9 cellular contexts compared by ENCODE assay signal in genomic region chr1:27601321-27601770, GRCh38. TPM values are rescaled to one million over a fixed set of nuclear protein-coding genes. Genes with fewer than 3 reads are reported as not detected.
DNase-seq lines count a peak whose midpoint lies in the region; ATAC-seq, FAIRE-seq and TF ChIP-seq lines count a peak whose summit lies in the region.
"Had no signal": no experiment of that assay in that cellular context is flagged by ENCODE, and none has a peak within 500 bp of the region (broad histone marks: within the 10 kb centered on the region; RNA-seq: fewer than 3 reads in every experiment).

No MANE protein-coding gene starts in this region.

- TF ChIP-seq CTCF in GM12878 (IDR thresholded peaks at IDR 0.05 in 2 of 3, conservative IDR thresholded peaks at IDR 0.05 in 1 of 3; ENCODE audit: control insufficient read depth in 2 of 3, extremely low read depth in 1 of 3, insufficient read depth in 1 of 3, low read depth in 3 of 3, low read length in 3 of 3), result no peak
- TF ChIP-seq CTCF in liver (IDR thresholded peaks at IDR 0.05; ENCODE audit: low read depth, low read length, missing input control), result no peak
- TF ChIP-seq CTCF in thoracic aorta (IDR thresholded peaks at IDR 0.05), result no peak

- H3K27me3 Mint-ChIP-seq in activated CD4-positive, alpha-beta T cell treated with anti-CD3 and anti-CD28 coated beads, Interleukin-2, amount 10 ng/mL, durations not matched to agents 7 days and 5 days, result peaks cover 5% of the 10 kb centered on the region

- BruUV-seq in GM12878 (replicated peaks; lab: Mats Ljungman, UMichigan), result TSS peak; percentile 29

- H3K79me2 ChIP-seq in GM12878 (ENCODE audit: control insufficient read depth, insufficient read depth, low read length), result peaks cover 1% of the 10 kb centered on the region

- no peak for FAIRE-seq in GM12878 (lab: Jason Lieb, UNC)

- 0 out of 2 replicates have a peak, but pooled peaks cover 3% of the 10 kb centered on the region for H4K20me1 ChIP-seq in GM12878 (ENCODE audit: control insufficient read depth, insufficient read depth)

- SMC1A ChIA-PET in GM12878 (lab: Charles Lee; ENCODE audit: uncharacterized antibody, unreplicated experiment), result interaction anchor here (0.9 to 4.0 kb wide), 22 partner anchors 8 to 304 kb away, joined by 3 to 42 read pairs (median 4); partner anchors contain the start of gene IFI6

- H3K4me1 ChIP-seq in GM12878 (ENCODE audit: control insufficient read depth, insufficient read depth, low read length) (peaks cover 47% of the 10 kb centered on the region), liver (ENCODE audit: control insufficient read depth in 4 of 4, insufficient read depth in 4 of 4, low read length in 3 of 4) (peaks cover 12 to 56% (median 22%) of the 10 kb centered on the region in 4 donors), thoracic aorta (ENCODE audit: control insufficient read depth in 1 of 2, low read depth in 2 of 2) (peaks cover 45 to 70% of the 10 kb centered on the region in 2 donors)

- peak overlapping the region; percentile 44; the same call in 1 of the 2 replicates for H3K4me2 ChIP-seq in GM12878 (ENCODE audit: control insufficient read depth, insufficient read depth)

- H3K4me3 Mint-ChIP-seq in activated CD4-positive, alpha-beta T cell treated with anti-CD3 and anti-CD28 coated beads, Interleukin-2, amount 10 ng/mL, durations not matched to agents 7 days and 5 days, result peak overlapping the region; percentile 15

- intact Hi-C loops in GM12878 (cut with micrococcal nuclease; ENCODE audit: unreplicated experiment), result loop anchor here (10.0 kb wide), 1 partner anchor 117 kb away; no protein-coding TSS in a partner anchor

- H3K27ac ChIP-seq in GM12878 (ENCODE audit: control insufficient read depth, insufficient read depth) (no peak overlapping the region), liver (ENCODE audit: low read depth in 1 of 2, low read length in 2 of 2) (peak overlapping the region; percentile 92 to 94), thoracic aorta (peak overlapping the region; percentile 63 to 93)

- H3K27me3 ChIP-seq in GM12878 (replicated peaks in 1 of 2; ENCODE audit: control insufficient read depth in 2 of 2, insufficient read depth in 2 of 2, low read length in 1 of 2) (no peaks in the 10 kb centered on the region), liver (ENCODE audit: control insufficient read depth in 4 of 4, insufficient read depth in 4 of 4, low read length in 3 of 4) (no peaks in the 10 kb centered on the region), thoracic aorta (replicated peaks; ENCODE audit: insufficient read depth) (no peaks in the 10 kb centered on the region)

- DNase-seq in activated CD4-positive, alpha-beta T cell treated with anti-CD3 and anti-CD28 coated beads, Interleukin-2, amount 10 ng/mL, durations not matched to agents 7 days and 5 days, result no peak
- DNase-seq in activated CD4-positive, alpha-beta T cell treated with anti-CD3 and anti-CD28 coated beads for 1 hour, result no peak
- DNase-seq in GM12878 (ENCODE audit: low read depth, low spot score), result no peak
- DNase-seq in thoracic aorta (ENCODE audit: low spot score), result no peak
- DNase-seq in SKM-1 (lab: John Stamatoyannopoulos, UW; ENCODE audit: unreplicated experiment), result no peak
- DNase-seq in NCI-H69 (lab: John Stamatoyannopoulos, UW), result no peak
- DNase-seq: DMS79 had no signal

- POLR2A ChIA-PET in activated CD4-positive, alpha-beta T cell treated with anti-CD3 and anti-CD28 coated beads, Interleukin-2, amount 10 ng/mL, durations not matched to agents 7 days and 5 days (lab: Charles Lee), result no interaction called here
- POLR2A ChIA-PET in GM12878 (lab: Charles Lee), result interaction anchor here (0.5 to 1.6 kb wide), 10 partner anchors 10 to 669 kb away, joined by 3 to 7 read pairs (median 3); no protein-coding TSS in a partner anchor

- H3K4me3 ChIP-seq in GM12878 (peak overlapping the region; percentile 71; the same call in 1 of the 2 replicates), liver (ENCODE audit: low read depth in 1 of 3, low read length in 3 of 3) (peak overlapping the region in 1 of 3 donors; percentile 91), thoracic aorta (peak overlapping the region; percentile 87)

- CTCF ChIA-PET in activated CD4-positive, alpha-beta T cell treated with anti-CD3 and anti-CD28 coated beads, Interleukin-2, amount 10 ng/mL, durations not matched to agents 7 days and 5 days (lab: Charles Lee), result interaction anchor here (1.0 to 2.7 kb wide), 11 partner anchors 10 to 210 kb away, joined by 3 to 11 read pairs (median 4); no protein-coding TSS in a partner anchor
- CTCF ChIA-PET in GM12878 (lab: Yijun Ruan, JAX), result interaction anchor here (0.8 to 10.4 kb wide), 25 partner anchors 8 to 307 kb away, joined by 3 to 155 read pairs (median 4); no protein-coding TSS in a partner anchor

- peak overlapping the region; percentile 53; the same call in 1 of the 2 replicates for H3K9ac ChIP-seq in GM12878 (ENCODE audit: control insufficient read depth, insufficient read depth, low read length)
- H3K9ac ChIP-seq in liver (ENCODE audit: low read depth in 1 of 2, low read length in 2 of 2), result peak overlapping the region; percentile 10 to 16

- RAD21 ChIA-PET in GM12878 (lab: Charles Lee; ENCODE audit: unreplicated experiment), result interaction anchor here (0.8 to 11.0 kb wide), 18 partner anchors 23 to 489 kb away, joined by 3 to 181 read pairs (median 5); partner anchors contain the start of genes FAM76A and STX12

- TF ChIP-seq RAD21 in GM12878 (IDR thresholded peaks at IDR 0.05; ENCODE audit: insufficient read depth, low read depth, low read length) (no peak), liver (IDR thresholded peaks at IDR 0.05) (no peak)

- no peaks in the 10 kb centered on the region for H3K36me3 Mint-ChIP-seq in activated CD4-positive, alpha-beta T cell treated with anti-CD3 and anti-CD28 coated beads, Interleukin-2, amount 10 ng/mL, durations not matched to agents 7 days and 5 days (ENCODE audit: low read depth)

- TF ChIP-seq POLR2A in GM12878 (IDR thresholded peaks at IDR 0.05; ENCODE audit: low read depth, low read length), result no peak

- H3K36me3 ChIP-seq in GM12878 (ENCODE audit: control insufficient read depth in 2 of 2, insufficient read depth in 2 of 2, low read length in 1 of 2) (no peaks in the 10 kb centered on the region; a peak in 2 of 4 replicates), liver (ENCODE audit: control insufficient read depth in 4 of 4, insufficient read depth in 3 of 4, low read depth in 1 of 4, low read length in 3 of 4) (peaks cover 0 to 2% (median 0%) of the 10 kb centered on the region in 4 donors), thoracic aorta (no peaks in the 10 kb centered on the region)

- H3K27ac Mint-ChIP-seq in activated CD4-positive, alpha-beta T cell treated with anti-CD3 and anti-CD28 coated beads, Interleukin-2, amount 10 ng/mL, durations not matched to agents 7 days and 5 days, result peak overlapping the region; percentile 11

- peaks cover 41% of the 10 kb centered on the region for H3K4me1 Mint-ChIP-seq in activated CD4-positive, alpha-beta T cell treated with anti-CD3 and anti-CD28 coated beads, Interleukin-2, amount 10 ng/mL, durations not matched to agents 7 days and 5 days

- TF ChIP-seq EP300 in GM12878 (IDR thresholded peaks at IDR 0.05; ENCODE audit: borderline replicate concordance in 1 of 2, control insufficient read depth in 1 of 2, low read depth in 2 of 2, low read length in 2 of 2), result no peak

- no peaks in the 10 kb centered on the region for H3K9me3 Mint-ChIP-seq in activated CD4-positive, alpha-beta T cell treated with anti-CD3 and anti-CD28 coated beads, Interleukin-2, amount 10 ng/mL, durations not matched to agents 7 days and 5 days

- in situ Hi-C loops in GM12878 (cut with MboI), result no loop called here

- no peak overlapping the region for H2AFZ ChIP-seq in GM12878 (ENCODE audit: control insufficient read depth, low read depth, low read length)

- ATAC-seq in GM12878, result no peak
- no peak for ATAC-seq in thoracic aorta (ENCODE audit: insufficient number of reproducible peaks, low FRiP score, low read depth)
- ATAC-seq in HG02870 (IDR thresholded peaks at IDR 0.05; ENCODE audit: unreplicated experiment), result no peak

- no peaks in the 10 kb centered on the region for H3K9me3 ChIP-seq in GM12878 (replicated peaks; ENCODE audit: control insufficient read depth, insufficient read depth, low read length)
- H3K9me3 ChIP-seq in liver (ENCODE audit: control insufficient read depth in 4 of 4, low read length in 3 of 4), result no peaks in the 10 kb centered on the region
- no peaks in the 10 kb centered on the region for H3K9me3 ChIP-seq in thoracic aorta

RNA-seq across cellular contexts. Expression of gene AHDC1, which starts 2.6 kb away (rescaled TPM):
- total RNA-seq in activated CD4-positive, alpha-beta T cell treated with anti-CD3 and anti-CD28 coated beads, Interleukin-2, amount 10 ng/mL, durations not matched to agents 7 days and 5 days, result 10 to 100 TPM; 15.3 to 19.3 TPM
- 19.7 and 22.3 TPM in 2 replicates for total RNA-seq in GM12878 (2013; cell fraction: nucleolus; rRNA removed)
- 1.1 and 2.0 TPM in 2 replicates for total RNA-seq in GM12878 (2014; rRNA removed)
- total RNA-seq in GM12878 (2014; rRNA removed; fragmentation: Illumina TruSeq; extraction: Trizol), result 0.85 and 1.1 TPM in 2 replicates
- 10.6 and 13.0 TPM in 2 replicates for total RNA-seq in GM12878 (2021)
- polyA plus RNA-seq in GM12878 (2011; ENCODE audit: low read depth), result 2.3 TPM
- polyA plus RNA-seq in GM12878 (2011; rRNA removed), result 1.1 and 1.2 TPM in 2 replicates
- polyA plus RNA-seq in GM12878 (2011; cell fraction: cytosol; rRNA removed), result 1.3 and 1.6 TPM in 2 replicates
- 7.1 and 10.9 TPM in 2 replicates for polyA plus RNA-seq in GM12878 (2011; cell fraction: nucleus; rRNA removed)
- 4.1 and 6.0 TPM in 2 replicates for polyA plus RNA-seq in GM12878 (2012)
- polyA plus RNA-seq in GM12878 (2014; fragmentation: Illumina TruSeq; extraction: Trizol), result 1.3 and 1.9 TPM in 2 replicates
- under 1 TPM; 0.21 to 0.26 TPM for polyA plus RNA-seq in GM12878 (2014; fragmentation: Nextera tagmentation; extraction: Ambion mirVana)
- polyA plus RNA-seq in GM12878 (2014; rRNA removed), result 5.3 and 7.4 TPM in 2 replicates
- polyA plus RNA-seq in GM12878 (2016; fragmentation: Nextera tagmentation; extraction: Ambion mirVana), result 1 to 10 TPM; 1.4 to 2.0 TPM
- polyA minus RNA-seq in GM12878 (2011; rRNA and poly(A)+ RNA removed), result 2.3 and 2.4 TPM in 2 replicates
- polyA minus RNA-seq in GM12878 (2011; cell fraction: cytosol; rRNA and poly(A)+ RNA removed), result 2.8 and 4.8 TPM in 2 replicates
- polyA minus RNA-seq in GM12878 (2011; cell fraction: nucleus; rRNA and poly(A)+ RNA removed), result 3.5 and 4.5 TPM in 2 replicates
- total RNA-seq in liver, result 1 to 10 TPM; 4.7 to 6.3 TPM
- 1 to 10 TPM; 2.4 to 6.5 TPM for polyA plus RNA-seq in liver
- 10 to 100 TPM; 38.3 to 55.4 TPM for total RNA-seq in thoracic aorta

RNA-seq across cellular contexts. Expression of gene FGR, which starts 33.6 kb away (rescaled TPM):
- not detected for total RNA-seq in activated CD4-positive, alpha-beta T cell treated with anti-CD3 and anti-CD28 coated beads, Interleukin-2, amount 10 ng/mL, durations not matched to agents 7 days and 5 days
- total RNA-seq in GM12878 (2013; cell fraction: nucleolus; rRNA removed), result 199 and 205 TPM in 2 replicates
- 97.3 and 105 TPM in 2 replicates for total RNA-seq in GM12878 (2014; rRNA removed)
- total RNA-seq in GM12878 (2014; rRNA removed; fragmentation: Illumina TruSeq; extraction: Trizol), result 53.3 and 54.3 TPM in 2 replicates
- total RNA-seq in GM12878 (2021), result 80.2 and 83.8 TPM in 2 replicates
- 34.5 TPM for polyA plus RNA-seq in GM12878 (2011; ENCODE audit: low read depth)
- polyA plus RNA-seq in GM12878 (2011; rRNA removed), result 129 and 193 TPM in 2 replicates
- 212 and 255 TPM in 2 replicates for polyA plus RNA-seq in GM12878 (2011; cell fraction: cytosol; rRNA removed)
- polyA plus RNA-seq in GM12878 (2011; cell fraction: nucleus; rRNA removed), result 826 and 1,005 TPM in 2 replicates
- polyA plus RNA-seq in GM12878 (2012), result 59.3 and 73.9 TPM in 2 replicates
- 59.5 and 80.8 TPM in 2 replicates for polyA plus RNA-seq in GM12878 (2014; fragmentation: Illumina TruSeq; extraction: Trizol)
- 10 to 100 TPM; 10.9 to 13.1 TPM for polyA plus RNA-seq in GM12878 (2014; fragmentation: Nextera tagmentation; extraction: Ambion mirVana)
- 108 and 127 TPM in 2 replicates for polyA plus RNA-seq in GM12878 (2014; rRNA removed)
- polyA plus RNA-seq in GM12878 (2016; fragmentation: Nextera tagmentation; extraction: Ambion mirVana), result 10 to 100 TPM; 60.1 to 68.6 TPM
- 91.0 and 144 TPM in 2 replicates for polyA minus RNA-seq in GM12878 (2011; rRNA and poly(A)+ RNA removed)
- 35.3 and 38.5 TPM in 2 replicates for polyA minus RNA-seq in GM12878 (2011; cell fraction: cytosol; rRNA and poly(A)+ RNA removed)
- polyA minus RNA-seq in GM12878 (2011; cell fraction: nucleus; rRNA and poly(A)+ RNA removed), result 102 and 127 TPM in 2 replicates
- 10 to 100 TPM in 1 of 2 donors, 1 to 10 TPM in 1; 7.8 to 20.2 TPM for total RNA-seq in liver
- polyA plus RNA-seq in liver, result 1 to 10 TPM; 2.8 to 4.6 TPM
- total RNA-seq in thoracic aorta, result 10 to 100 TPM; 17.0 to 21.5 TPM

Comparison
In these comparisons a context has a peak if more than half of its experiments do, and no peak if none do; other contexts are left out.
1. RNA of gene FGR, which starts 33.6 kb away (total RNA-seq): 53.3 to 205 TPM in GM12878, 17.0 to 21.5 TPM in thoracic aorta and 7.8 to 20.2 TPM in liver; not detected in activated CD4-positive, alpha-beta T cell treated with anti-CD3 and anti-CD28 coated beads, Interleukin-2, amount 10 ng/mL, durations not matched to agents 7 days and 5 days; every median in the first group is over 4 times any median in the second.